Comparison of ENCODE assay signal across 12 cellular contexts in the genomic region with DNA sequence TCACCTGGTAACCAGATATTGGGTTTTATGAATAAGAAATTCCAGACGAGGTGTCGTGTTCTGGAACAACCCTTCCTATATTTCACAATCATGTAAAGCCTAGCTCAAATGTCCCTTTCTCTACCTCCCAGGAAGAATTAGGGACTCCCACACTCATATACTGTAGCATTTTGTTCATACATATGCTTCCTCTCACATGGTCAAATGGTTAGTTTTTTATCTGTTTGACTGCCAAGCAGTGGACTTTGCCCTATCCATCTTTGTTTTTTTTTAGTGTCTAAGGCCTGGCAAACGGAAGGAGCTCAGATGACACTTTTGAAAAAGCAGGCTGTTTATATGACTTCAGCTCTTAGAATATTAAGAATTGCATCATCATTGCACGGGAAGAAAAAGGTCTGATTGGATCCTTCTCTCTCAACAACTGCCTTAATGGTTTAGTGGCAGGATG.
A peak's percentile ranks its signal among the peaks of the same experiment; 100 is the strongest.
DNase-seq lines count a peak whose midpoint lies in the region; ATAC-seq and TF ChIP-seq lines count a peak whose summit lies in the region.
"Had no signal": no experiment of that assay in that cellular context is flagged by ENCODE, and none has a peak within 500 bp of the region (broad histone marks: within the 10 kb centered on the region; RNA-seq: fewer than 3 reads in every experiment).

No MANE protein-coding gene starts in this region.

- peaks cover 3% of the 10 kb centered on the region for H3K36me3 Mint-ChIP-seq in WTC11

- no peak overlapping the region for H3K27ac Mint-ChIP-seq in WTC11
- H3K27ac Mint-ChIP-seq: stimulated activated naive CD8-positive, alpha-beta T cell treated with anti-CD3 and anti-CD28 coated beads, Interleukin-15, Interleukin-2, amounts not matched to agents 100 ng/mL and 50 ng/mL, for 24 hours had no signal

- H3K9me3 ChIP-seq in SK-N-SH: no peaks in the 10 kb centered on the region

- H2AFZ ChIP-seq in SK-N-SH (ENCODE audit: low read depth): no peak overlapping the region

- peak overlapping the region in 1 of 2 experiments; percentile 81; a peak in 2 of 4 replicates for H3K27ac ChIP-seq in SK-N-SH (ENCODE audit: low read depth in 2 of 2, low read length in 1 of 2)

- DNase-seq in SK-N-SH (no peak), WTC11 (ENCODE audit: low spot score) (no peak), left colon (no peak), AG08395 (ENCODE audit: low spot score) (no peak)
- no peak for DNase-seq in stimulated activated CD4-positive, alpha-beta T cell treated with anti-CD3 and anti-CD28 coated beads, Interleukin-4, amount 100 ng/mL, for 24 hours
- DNase-seq: islet precursor cell; NCI-H1092 treated with DMSO at 0.1 percent for 48 hours; stimulated activated CD4-positive, alpha-beta T cell treated with anti-CD3 and anti-CD28 coated beads, Interleukin-2, amount 100 ng/mL, for 24 hours had no signal

- intact Hi-C loops in left colon (cut with DNase I, micrococcal nuclease): no loop called here

- TF ChIP-seq EP300 in SK-N-SH (IDR thresholded peaks at IDR 0.05; ENCODE audit: borderline replicate concordance in 1 of 2, low read depth in 1 of 2, low read length in 1 of 2): no peak

- H3K36me3 ChIP-seq in SK-N-SH (replicated peaks in 1 of 2; ENCODE audit: control insufficient read depth in 1 of 2, insufficient read depth in 2 of 2, low read length in 1 of 2): no peaks in the 10 kb centered on the region

- no peaks in the 10 kb centered on the region for H3K9me2 ChIP-seq in SK-N-SH

- POLR2A ChIA-PET in SK-N-SH (lab: Yijun Ruan, JAX) (no interaction called here), WTC11 (lab: Charles Lee) (no interaction called here)

- H3K27me3 ChIP-seq in SK-N-SH (ENCODE audit: insufficient read depth): no peaks in the 10 kb centered on the region

- H3F3A ChIP-seq in SK-N-SH (replicated peaks; ENCODE audit: insufficient read depth): no peaks in the 10 kb centered on the region

- no peak overlapping the region for H3K4me2 ChIP-seq in SK-N-SH

- TF ChIP-seq CTCF in SK-N-SH (IDR thresholded peaks at IDR 0.05) (no peak), WTC11 (IDR thresholded peaks at IDR 0.05) (no peak)

- TF ChIP-seq RAD21 in SK-N-SH (IDR thresholded peaks at IDR 0.05; ENCODE audit: low read length): no peak

- no peak overlapping the region for H3K4me3 Mint-ChIP-seq in WTC11
- H3K4me3 Mint-ChIP-seq: stimulated activated naive CD8-positive, alpha-beta T cell treated with anti-CD3 and anti-CD28 coated beads, Interleukin-15, Interleukin-2, amounts not matched to agents 100 ng/mL and 50 ng/mL, for 24 hours had no signal

- peaks cover 8% of the 10 kb centered on the region for H3K9me3 Mint-ChIP-seq in WTC11

- no peaks in the 10 kb centered on the region for H4K20me1 ChIP-seq in SK-N-SH (ENCODE audit: insufficient read depth)

- H3K27me3 Mint-ChIP-seq in WTC11 (ENCODE audit: low read depth): no peaks in the 10 kb centered on the region
- H3K27me3 Mint-ChIP-seq: stimulated activated naive CD8-positive, alpha-beta T cell treated with anti-CD3 and anti-CD28 coated beads, Interleukin-15, Interleukin-2, amounts not matched to agents 100 ng/mL and 50 ng/mL, for 24 hours had no signal

- CTCF ChIA-PET in SK-N-SH (lab: Yijun Ruan, JAX): interaction anchor here (1.0 kb wide), 1 partner anchor 156 kb away, joined by 3 read pairs; no protein-coding TSS in a partner anchor
- CTCF ChIA-PET in WTC11 (lab: Charles Lee): no interaction called here

- ATAC-seq in SK-N-SH treated with all-trans-retinoic acid at 6 μM for 48 hours (no peak; the same call in 2 of the 3 replicates), WTC11 (no peak), left colon (peak; percentile 80), GM18498 (IDR thresholded peaks at IDR 0.05; ENCODE audit: unreplicated experiment) (no peak), GM19397 (IDR thresholded peaks at IDR 0.05; ENCODE audit: unreplicated experiment) (no peak)

- no peak overlapping the region for H3K9ac ChIP-seq in SK-N-SH

- peaks cover 24% of the 10 kb centered on the region for H3K4me1 Mint-ChIP-seq in WTC11

- WGBS in SK-N-SH (ENCODE audit: low lambda C conversion rate): 72% methylated on average over 4 of the region's 4 CpGs

- no peaks in the 10 kb centered on the region for H3K79me2 ChIP-seq in SK-N-SH (ENCODE audit: insufficient read depth)

- H3K4me3 ChIP-seq in SK-N-SH (ENCODE audit: low read depth in 2 of 2, low read length in 1 of 2): no peak overlapping the region

- peaks cover 5 to 27% of the 10 kb centered on the region in 2 experiments; a peak in 2 of 4 replicates for H3K4me1 ChIP-seq in SK-N-SH (ENCODE audit: control insufficient read depth in 1 of 2, insufficient read depth in 2 of 2, low read depth in 1 of 2, low read length in 1 of 2)

TF ChIP-seq in SK-N-SH treated with all-trans-retinoic acid at 6 μM for 48 hours, 23 proteins besides CTCF, POLR2A, EP300 and RAD21 (continues in another document):
- TF ChIP-seq, protein P1, sequence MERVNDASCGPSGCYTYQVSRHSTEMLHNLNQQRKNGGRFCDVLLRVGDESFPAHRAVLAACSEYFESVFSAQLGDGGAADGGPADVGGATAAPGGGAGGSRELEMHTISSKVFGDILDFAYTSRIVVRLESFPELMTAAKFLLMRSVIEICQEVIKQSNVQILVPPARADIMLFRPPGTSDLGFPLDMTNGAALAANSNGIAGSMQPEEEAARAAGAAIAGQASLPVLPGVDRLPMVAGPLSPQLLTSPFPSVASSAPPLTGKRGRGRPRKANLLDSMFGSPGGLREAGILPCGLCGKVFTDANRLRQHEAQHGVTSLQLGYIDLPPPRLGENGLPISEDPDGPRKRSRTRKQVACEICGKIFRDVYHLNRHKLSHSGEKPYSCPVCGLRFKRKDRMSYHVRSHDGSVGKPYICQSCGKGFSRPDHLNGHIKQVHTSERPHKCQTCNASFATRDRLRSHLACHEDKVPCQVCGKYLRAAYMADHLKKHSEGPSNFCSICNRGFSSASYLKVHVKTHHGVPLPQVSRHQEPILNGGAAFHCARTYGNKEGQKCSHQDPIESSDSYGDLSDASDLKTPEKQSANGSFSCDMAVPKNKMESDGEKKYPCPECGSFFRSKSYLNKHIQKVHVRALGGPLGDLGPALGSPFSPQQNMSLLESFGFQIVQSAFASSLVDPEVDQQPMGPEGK (CRISPR knock-in tag; IDR thresholded peaks at IDR 0.05; ENCODE audit: borderline replicate concordance): no peak
- TF ChIP-seq TCF4 (CRISPR knock-in tag; IDR thresholded peaks at IDR 0.05; ENCODE audit: borderline replicate concordance): no peak
- no peak for TF ChIP-seq ZNF70 (CRISPR knock-in tag; IDR thresholded peaks at IDR 0.05)
- TF ChIP-seq GLIS3 (CRISPR knock-in tag; IDR thresholded peaks at IDR 0.05): 0 out of 2 replicates have a peak, but pooled peaks have one; percentile 42

TF ChIP-seq in SK-N-SH, 30 proteins besides CTCF, POLR2A, EP300 and RAD21 (continues in another document):
- TF ChIP-seq, protein P2, sequence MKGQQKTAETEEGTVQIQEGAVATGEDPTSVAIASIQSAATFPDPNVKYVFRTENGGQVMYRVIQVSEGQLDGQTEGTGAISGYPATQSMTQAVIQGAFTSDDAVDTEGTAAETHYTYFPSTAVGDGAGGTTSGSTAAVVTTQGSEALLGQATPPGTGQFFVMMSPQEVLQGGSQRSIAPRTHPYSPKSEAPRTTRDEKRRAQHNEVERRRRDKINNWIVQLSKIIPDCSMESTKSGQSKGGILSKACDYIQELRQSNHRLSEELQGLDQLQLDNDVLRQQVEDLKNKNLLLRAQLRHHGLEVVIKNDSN (IDR thresholded peaks at IDR 0.05; ENCODE audit: borderline replicate concordance, low read depth): no peak
- TF ChIP-seq FOXJ3 (CRISPR knock-in tag; IDR thresholded peaks at IDR 0.05): no peak
- no peak for TF ChIP-seq ELF1 (IDR thresholded peaks at IDR 0.05)
- TF ChIP-seq MEF2A (IDR thresholded peaks at IDR 0.05; ENCODE audit: borderline replicate concordance, low read depth): no peak
- TF ChIP-seq SMC3 (IDR thresholded peaks at IDR 0.05; ENCODE audit: low read depth, low read length): no peak
- no peak for TF ChIP-seq GATA2 (CRISPR knock-in tag; IDR thresholded peaks at IDR 0.05)

TF ChIP-seq in WTC11, 78 proteins besides CTCF, POLR2A, EP300 and RAD21:
- TF ChIP-seq ZNF232 (CRISPR knock-in tag; IDR thresholded peaks at IDR 0.05): no peak
- TF ChIP-seq, protein P3, sequence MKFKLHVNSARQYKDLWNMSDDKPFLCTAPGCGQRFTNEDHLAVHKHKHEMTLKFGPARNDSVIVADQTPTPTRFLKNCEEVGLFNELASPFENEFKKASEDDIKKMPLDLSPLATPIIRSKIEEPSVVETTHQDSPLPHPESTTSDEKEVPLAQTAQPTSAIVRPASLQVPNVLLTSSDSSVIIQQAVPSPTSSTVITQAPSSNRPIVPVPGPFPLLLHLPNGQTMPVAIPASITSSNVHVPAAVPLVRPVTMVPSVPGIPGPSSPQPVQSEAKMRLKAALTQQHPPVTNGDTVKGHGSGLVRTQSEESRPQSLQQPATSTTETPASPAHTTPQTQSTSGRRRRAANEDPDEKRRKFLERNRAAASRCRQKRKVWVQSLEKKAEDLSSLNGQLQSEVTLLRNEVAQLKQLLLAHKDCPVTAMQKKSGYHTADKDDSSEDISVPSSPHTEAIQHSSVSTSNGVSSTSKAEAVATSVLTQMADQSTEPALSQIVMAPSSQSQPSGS (CRISPR knock-in tag; IDR thresholded peaks at IDR 0.05; ENCODE audit: borderline replicate concordance, low read depth): no peak
- TF ChIP-seq GABPB1 (CRISPR knock-in tag; IDR thresholded peaks at IDR 0.05): peak; percentile 93
